19 cellular contexts compared by ENCODE assay signal in the genomic region with DNA sequence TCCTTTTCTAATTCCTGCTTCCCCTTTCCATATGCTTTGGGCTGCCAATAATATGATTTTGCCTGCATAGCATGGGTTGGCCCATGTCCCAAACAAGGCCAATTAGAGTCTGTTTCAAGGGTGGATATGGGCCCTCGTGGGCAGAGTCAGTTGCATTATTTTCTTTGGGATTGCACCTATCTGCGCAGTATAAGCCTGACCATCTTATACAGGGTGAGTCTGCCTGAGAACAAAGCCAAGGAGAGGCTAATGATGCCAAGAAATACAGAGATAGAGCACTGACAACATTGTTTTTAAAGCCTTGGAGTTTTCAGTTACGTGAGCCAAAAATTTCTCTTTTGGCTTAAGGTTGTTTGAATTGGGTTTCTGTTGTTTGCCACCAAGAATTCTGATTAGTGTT. TPM values are rescaled to one million over a fixed set of nuclear protein-coding genes. Genes with fewer than 3 reads are reported as not detected.
DNase-seq lines count a peak whose midpoint lies in the region; ATAC-seq, FAIRE-seq and TF ChIP-seq lines count a peak whose summit lies in the region.
"Had no signal": no experiment of that assay in that cellular context is flagged by ENCODE, and none has a peak within 500 bp of the region (broad histone marks: within the 10 kb centered on the region; RNA-seq: fewer than 3 reads in every experiment).

No MANE protein-coding gene starts in this region.

- H3K9ac ChIP-seq in astrocyte (ENCODE audit: low read length): no peak overlapping the region

- FAIRE-seq in astrocyte (lab: Jason Lieb, UNC): no peak

- peak; percentile 25 for DNase-seq in NCI-H1092 treated with DMSO at 0.1 percent for 48 hours (lab: John Stamatoyannopoulos, UW)
- no peak for DNase-seq in NCI-H1092 (lab: John Stamatoyannopoulos, UW)
- peak; percentile 83 for DNase-seq in astrocyte (ENCODE audit: low read depth)
- DNase-seq in prostate gland (ENCODE audit: low spot score): peak; percentile 8
- no peak for DNase-seq in activated CD8-positive, alpha-beta memory T cell treated with anti-CD3 and anti-CD28 coated beads, Interleukin-2, amount 10 ng/mL, durations not matched to agents 7 days and 5 days
- no peak for DNase-seq in activated naive CD4-positive, alpha-beta T cell treated with anti-CD3 and anti-CD28 coated beads for 36 hours
- DNase-seq: BE2C; Calu3; CD4-positive, alpha-beta memory T cell; H9; Karpas-422; NCI-H1417; NCI-H187 treated with DMSO at 0.1 percent for 48 hours; RPMI8226; SJCRH30 had no signal

- peaks cover 12% of the 10 kb centered on the region for H3K4me1 Mint-ChIP-seq in astrocyte (ENCODE audit: low read depth, unreplicated experiment)
- H3K4me1 Mint-ChIP-seq in activated CD8-positive, alpha-beta memory T cell treated with anti-CD3 and anti-CD28 coated beads, Interleukin-2, amount 10 ng/mL, durations not matched to agents 7 days and 5 days: peaks cover 5% of the 10 kb centered on the region
- peaks cover 8% of the 10 kb centered on the region for H3K4me1 Mint-ChIP-seq in activated naive CD4-positive, alpha-beta T cell treated with anti-CD3 and anti-CD28 coated beads for 36 hours (ENCODE audit: low read depth)

- no peak for TF ChIP-seq POLR2A in prostate gland (IDR thresholded peaks at IDR 0.05)

- no peak overlapping the region for H3K4me2 ChIP-seq in astrocyte (ENCODE audit: low read length)

- H3K36me3 ChIP-seq in astrocyte (ENCODE audit: insufficient read depth, low read length) (no peaks in the 10 kb centered on the region), prostate gland (no peaks in the 10 kb centered on the region)
- H3K36me3 ChIP-seq: BE2C, SJCRH30 had no signal

- H3K4me3 ChIP-seq in astrocyte (ENCODE audit: insufficient read depth, low read depth, low read length) (no peak overlapping the region), prostate gland (no peak overlapping the region)
- H3K4me3 ChIP-seq: SJCRH30 had no signal

- H3K9me3 Mint-ChIP-seq in astrocyte (ENCODE audit: unreplicated experiment): peaks cover 4% of the 10 kb centered on the region
- H3K9me3 Mint-ChIP-seq in activated CD8-positive, alpha-beta memory T cell treated with anti-CD3 and anti-CD28 coated beads, Interleukin-2, amount 10 ng/mL, durations not matched to agents 7 days and 5 days (ENCODE audit: low read depth): no peaks in the 10 kb centered on the region
- no peaks in the 10 kb centered on the region for H3K9me3 Mint-ChIP-seq in activated naive CD4-positive, alpha-beta T cell treated with anti-CD3 and anti-CD28 coated beads for 36 hours
- H3K9me3 Mint-ChIP-seq: H9 had no signal

- TF ChIP-seq CTCF in astrocyte (IDR thresholded peaks at IDR 0.05; ENCODE audit: insufficient read depth, low read depth, low read length) (no peak), prostate gland (IDR thresholded peaks at IDR 0.05) (no peak)

- CTCF ChIA-PET in activated CD8-positive, alpha-beta memory T cell treated with anti-CD3 and anti-CD28 coated beads, Interleukin-2, amount 10 ng/mL, durations not matched to agents 7 days and 5 days (lab: Charles Lee): interaction anchor here (1.0 kb wide), 1 partner anchor 398 kb away, joined by 3 read pairs; no protein-coding TSS in a partner anchor
- CTCF ChIA-PET in activated naive CD4-positive, alpha-beta T cell treated with anti-CD3 and anti-CD28 coated beads for 36 hours (lab: Charles Lee): no interaction called here

- H2AFZ ChIP-seq in astrocyte (ENCODE audit: low read depth, low read length): no peak overlapping the region

- H3K4me3 Mint-ChIP-seq in astrocyte (ENCODE audit: unreplicated experiment): no peak overlapping the region
- H3K4me3 Mint-ChIP-seq in activated CD8-positive, alpha-beta memory T cell treated with anti-CD3 and anti-CD28 coated beads, Interleukin-2, amount 10 ng/mL, durations not matched to agents 7 days and 5 days: no peak overlapping the region
- H3K4me3 Mint-ChIP-seq in activated naive CD4-positive, alpha-beta T cell treated with anti-CD3 and anti-CD28 coated beads for 36 hours: no peak overlapping the region
- H3K4me3 Mint-ChIP-seq: CD4-positive, alpha-beta memory T cell; H9 had no signal

- H3K36me3 Mint-ChIP-seq in astrocyte (ENCODE audit: low read depth, unreplicated experiment): no peaks in the 10 kb centered on the region
- H3K36me3 Mint-ChIP-seq in activated CD8-positive, alpha-beta memory T cell treated with anti-CD3 and anti-CD28 coated beads, Interleukin-2, amount 10 ng/mL, durations not matched to agents 7 days and 5 days: no peaks in the 10 kb centered on the region
- no peaks in the 10 kb centered on the region for H3K36me3 Mint-ChIP-seq in activated naive CD4-positive, alpha-beta T cell treated with anti-CD3 and anti-CD28 coated beads for 36 hours (ENCODE audit: low read depth)
- H3K36me3 Mint-ChIP-seq: CD4-positive, alpha-beta memory T cell had no signal

- H3K79me2 ChIP-seq in astrocyte (ENCODE audit: insufficient read depth, low read length): no peaks in the 10 kb centered on the region

- no peak overlapping the region for H3K27ac Mint-ChIP-seq in astrocyte (ENCODE audit: unreplicated experiment)
- H3K27ac Mint-ChIP-seq in activated CD8-positive, alpha-beta memory T cell treated with anti-CD3 and anti-CD28 coated beads, Interleukin-2, amount 10 ng/mL, durations not matched to agents 7 days and 5 days: no peak overlapping the region
- no peak overlapping the region for H3K27ac Mint-ChIP-seq in activated naive CD4-positive, alpha-beta T cell treated with anti-CD3 and anti-CD28 coated beads for 36 hours
- H3K27ac Mint-ChIP-seq: CD4-positive, alpha-beta memory T cell; H9 had no signal

- H3K9me3 ChIP-seq in astrocyte (ENCODE audit: insufficient read depth, low read depth, low read length) (no peaks in the 10 kb centered on the region), prostate gland (no peaks in the 10 kb centered on the region)
- H3K9me3 ChIP-seq: BE2C, SJCRH30 had no signal

- 48% methylated on average over 3 of the region's 3 CpGs for WGBS in prostate gland

- H3K27me3 ChIP-seq in astrocyte (ENCODE audit: insufficient read depth, low read length) (no peaks in the 10 kb centered on the region), prostate gland (replicated peaks; ENCODE audit: insufficient read depth) (no peaks in the 10 kb centered on the region)
- H3K27me3 ChIP-seq: BE2C, SJCRH30 had no signal

- intact Hi-C loops in prostate gland (cut with DNase I): no loop called here
- intact Hi-C loops in activated naive CD4-positive, alpha-beta T cell treated with anti-CD3 and anti-CD28 coated beads for 36 hours (cut with micrococcal nuclease): no loop called here

- ATAC-seq in esophagus mucosa (peak; percentile 35), HG02870 (IDR thresholded peaks at IDR 0.05; ENCODE audit: unreplicated experiment) (no peak)
- ATAC-seq in activated CD8-positive, alpha-beta memory T cell treated with anti-CD3 and anti-CD28 coated beads, Interleukin-2, amount 10 ng/mL, durations not matched to agents 7 days and 5 days: no peak

- H3K27ac ChIP-seq in astrocyte (ENCODE audit: low read depth, low read length) (no peak overlapping the region), prostate gland (no peak overlapping the region)
- H3K27ac ChIP-seq: 22Rv1, SJCRH30 had no signal

- no peaks in the 10 kb centered on the region for H4K20me1 ChIP-seq in astrocyte (ENCODE audit: insufficient read depth, low read length)

- H3K4me1 ChIP-seq in astrocyte (ENCODE audit: insufficient read depth, low read length) (peaks cover 8% of the 10 kb centered on the region), prostate gland (replicated peaks) (no peaks in the 10 kb centered on the region)
- H3K4me1 ChIP-seq: SJCRH30 had no signal

- H3K27me3 Mint-ChIP-seq in astrocyte (ENCODE audit: low read depth, unreplicated experiment): no peaks in the 10 kb centered on the region
- peaks cover 8% of the 10 kb centered on the region for H3K27me3 Mint-ChIP-seq in activated CD8-positive, alpha-beta memory T cell treated with anti-CD3 and anti-CD28 coated beads, Interleukin-2, amount 10 ng/mL, durations not matched to agents 7 days and 5 days
- peaks cover 5% of the 10 kb centered on the region for H3K27me3 Mint-ChIP-seq in activated naive CD4-positive, alpha-beta T cell treated with anti-CD3 and anti-CD28 coated beads for 36 hours (ENCODE audit: low read depth)

RNA-seq across cellular contexts. Expression of gene OVAAL, which starts 18.6 kb away (rescaled TPM):
- total RNA-seq in astrocyte: not detected in 2 replicates
- not detected for total RNA-seq in esophagus mucosa
- total RNA-seq in prostate gland: under 1 TPM in 1 of 2 donors, not detected in 1; 0.62 TPM
- total RNA-seq in activated CD8-positive, alpha-beta memory T cell treated with anti-CD3 and anti-CD28 coated beads, Interleukin-2, amount 10 ng/mL, durations not matched to agents 7 days and 5 days: not detected
- total RNA-seq in activated naive CD4-positive, alpha-beta T cell treated with anti-CD3 and anti-CD28 coated beads for 36 hours: not detected
- total RNA-seq: Calu3; CD4-positive, alpha-beta memory T cell; H9; HT-29; SJCRH30 had no signal

RNA-seq across cellular contexts. Expression of gene XPR1, which starts 54.5 kb away (rescaled TPM):
- total RNA-seq in astrocyte: 35.2 and 36.0 TPM in 2 replicates
- 15.9 TPM for total RNA-seq in esophagus mucosa
- total RNA-seq in prostate gland: 10 to 100 TPM; 17.5 to 70.3 TPM
- 10 to 100 TPM; 17.6 to 21.9 TPM for total RNA-seq in activated CD8-positive, alpha-beta memory T cell treated with anti-CD3 and anti-CD28 coated beads, Interleukin-2, amount 10 ng/mL, durations not matched to agents 7 days and 5 days
- 10 to 100 TPM; 14.8 to 18.1 TPM for total RNA-seq in activated naive CD4-positive, alpha-beta T cell treated with anti-CD3 and anti-CD28 coated beads for 36 hours

Comparison
In these comparisons a context has a peak if more than half of its experiments do, and no peak if none do; other contexts are left out.
1. DNase-seq: peak in NCI-H1092 treated with DMSO at 0.1 percent for 48 hours (single experiment), astrocyte (single experiment) and prostate gland (single experiment); none in NCI-H1092 (single experiment), activated CD8-positive, alpha-beta memory T cell treated with anti-CD3 and anti-CD28 coated beads, Interleukin-2, amount 10 ng/mL, durations not matched to agents 7 days and 5 days (single experiment) and activated naive CD4-positive, alpha-beta T cell treated with anti-CD3 and anti-CD28 coated beads for 36 hours (single experiment).